ENCODE assay signal across 12 cellular contexts in genomic region chr9:125532412-125532811, GRCh38.
"Had no signal": no experiment of that assay in that cellular context is flagged by ENCODE, and none has a peak within 500 bp of the region (broad histone marks: within the 10 kb centered on the region; RNA-seq: fewer than 3 reads in every experiment).

No MANE protein-coding gene starts in this region.

- H3K4me3 Mint-ChIP-seq: activated naive CD4-positive, alpha-beta T cell treated with anti-CD3 and anti-CD28 coated beads, Interleukin-2, amount 50 U/mL, for 24 hours; activated T-cell treated with anti-CD3 and anti-CD28 coated beads, Interleukin-2, amount 50 U/mL, for 24 hours; natural killer cell treated with Interleukin-12 subunit alpha and Interleukin-12 subunit beta and Interleukin-15 and Interleukin-18, amount 100 ng/mL, for 72 hours; T-helper 1 cell treated with Interleukin-12 subunit alpha and Interleukin-12 subunit beta and Interleukin-4 antibody, amounts not matched to agents 30 μg/mL and 1 μg/mL, for 36 hours; WTC11 had no signal

- H3K36me3 ChIP-seq: brain microvascular endothelial cell had no signal

- H3K27me3 Mint-ChIP-seq: activated naive CD4-positive, alpha-beta T cell treated with anti-CD3 and anti-CD28 coated beads, Interleukin-2, amount 50 U/mL, for 24 hours; activated T-cell treated with anti-CD3 and anti-CD28 coated beads, Interleukin-2, amount 50 U/mL, for 24 hours; natural killer cell treated with Interleukin-12 subunit alpha and Interleukin-12 subunit beta and Interleukin-15 and Interleukin-18, amount 100 ng/mL, for 72 hours had no signal

- H3K27ac Mint-ChIP-seq: activated naive CD4-positive, alpha-beta T cell treated with anti-CD3 and anti-CD28 coated beads, Interleukin-2, amount 50 U/mL, for 24 hours; activated T-cell treated with anti-CD3 and anti-CD28 coated beads, Interleukin-2, amount 50 U/mL, for 24 hours; natural killer cell treated with Interleukin-12 subunit alpha and Interleukin-12 subunit beta and Interleukin-15 and Interleukin-18, amount 100 ng/mL, for 72 hours; T-helper 1 cell treated with Interleukin-12 subunit alpha and Interleukin-12 subunit beta and Interleukin-4 antibody, amounts not matched to agents 30 μg/mL and 1 μg/mL, for 36 hours; WTC11 had no signal

- H3K4me3 ChIP-seq: psoas muscle had no signal

- H3K27ac ChIP-seq: brain microvascular endothelial cell, psoas muscle had no signal

- H3K4me1 ChIP-seq: psoas muscle had no signal

- H3K27me3 ChIP-seq: brain microvascular endothelial cell had no signal

- H3K36me3 Mint-ChIP-seq: activated naive CD4-positive, alpha-beta T cell treated with anti-CD3 and anti-CD28 coated beads, Interleukin-2, amount 50 U/mL, for 24 hours; natural killer cell treated with Interleukin-12 subunit alpha and Interleukin-12 subunit beta and Interleukin-15 and Interleukin-18, amount 100 ng/mL, for 72 hours; WTC11 had no signal

- DNase-seq: activated effector memory CD4-positive, alpha-beta T cell treated with Interleukin-2 at 50 U/mL for 16 hours; activated T-cell treated with anti-CD3 and anti-CD28 coated beads, Interleukin-2, amount 50 U/mL, for 24 hours; amniotic stem cell; brain microvascular endothelial cell; dermis blood vessel endothelial cell; left colon; psoas muscle; stimulated activated CD4-positive, alpha-beta T cell treated with anti-CD3 and anti-CD28 coated beads, Interleukin-4, amount 100 ng/mL, for 24 hours had no signal

- H3K9me3 Mint-ChIP-seq: activated naive CD4-positive, alpha-beta T cell treated with anti-CD3 and anti-CD28 coated beads, Interleukin-2, amount 50 U/mL, for 24 hours; activated T-cell treated with anti-CD3 and anti-CD28 coated beads, Interleukin-2, amount 50 U/mL, for 24 hours; natural killer cell treated with Interleukin-12 subunit alpha and Interleukin-12 subunit beta and Interleukin-15 and Interleukin-18, amount 100 ng/mL, for 72 hours; T-helper 1 cell treated with Interleukin-12 subunit alpha and Interleukin-12 subunit beta and Interleukin-4 antibody, amounts not matched to agents 30 μg/mL and 1 μg/mL, for 36 hours; WTC11 had no signal

- H3K9me3 ChIP-seq: psoas muscle had no signal
